Comparison of ENCODE assay signal across 1 cellular context in the genomic region with DNA sequence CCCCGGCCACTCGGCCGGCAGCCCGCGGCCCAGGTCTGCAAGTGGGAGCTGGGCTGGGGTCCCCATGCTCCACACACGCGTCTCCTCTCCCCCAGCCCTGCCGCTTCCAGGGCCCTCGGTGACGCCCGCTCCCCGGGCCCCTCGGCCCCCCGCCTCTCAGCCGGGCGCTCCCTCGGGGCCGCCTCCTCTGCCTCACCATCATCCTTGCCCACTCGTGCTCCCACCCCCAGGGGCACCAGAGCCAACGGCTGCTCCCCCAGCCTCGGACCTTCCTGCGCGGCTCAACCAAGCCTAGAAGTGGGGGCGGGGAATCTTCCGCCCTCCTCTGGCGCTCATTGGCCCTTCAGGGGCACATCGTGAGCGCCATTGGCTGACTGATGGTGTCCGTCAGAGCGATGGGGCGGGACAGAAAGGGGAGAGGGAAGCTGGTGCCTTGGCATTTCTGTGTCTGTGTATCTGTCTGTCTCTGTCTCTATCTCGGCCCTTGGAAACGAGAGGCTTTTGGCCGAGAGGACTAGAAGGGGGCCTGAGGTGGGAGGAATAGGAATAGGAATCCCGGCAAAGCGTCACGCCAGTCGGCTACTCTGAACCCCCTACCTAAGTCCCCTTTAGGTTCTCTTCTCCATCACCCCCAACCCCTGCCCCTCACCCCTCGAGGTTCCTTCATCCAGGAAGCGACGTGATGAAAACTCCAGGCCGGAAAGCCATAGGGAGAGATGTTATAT.
TF ChIP-seq lines count a peak whose summit lies in the region.

No MANE protein-coding gene starts in this region.

TF ChIP-seq in HepG2, 621 proteins besides CTCF, POLR2A, EP300 and RAD21 (continued from another document and continues in another):
- TF ChIP-seq, protein P1, sequence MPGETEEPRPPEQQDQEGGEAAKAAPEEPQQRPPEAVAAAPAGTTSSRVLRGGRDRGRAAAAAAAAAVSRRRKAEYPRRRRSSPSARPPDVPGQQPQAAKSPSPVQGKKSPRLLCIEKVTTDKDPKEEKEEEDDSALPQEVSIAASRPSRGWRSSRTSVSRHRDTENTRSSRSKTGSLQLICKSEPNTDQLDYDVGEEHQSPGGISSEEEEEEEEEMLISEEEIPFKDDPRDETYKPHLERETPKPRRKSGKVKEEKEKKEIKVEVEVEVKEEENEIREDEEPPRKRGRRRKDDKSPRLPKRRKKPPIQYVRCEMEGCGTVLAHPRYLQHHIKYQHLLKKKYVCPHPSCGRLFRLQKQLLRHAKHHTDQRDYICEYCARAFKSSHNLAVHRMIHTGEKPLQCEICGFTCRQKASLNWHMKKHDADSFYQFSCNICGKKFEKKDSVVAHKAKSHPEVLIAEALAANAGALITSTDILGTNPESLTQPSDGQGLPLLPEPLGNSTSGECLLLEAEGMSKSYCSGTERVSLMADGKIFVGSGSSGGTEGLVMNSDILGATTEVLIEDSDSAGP (CRISPR knock-in tag; IDR thresholded peaks at IDR 0.05; ENCODE audit: borderline replicate concordance) = peak; percentile 55; the same call in 1 of the 2 replicates
- TF ChIP-seq, protein P2, sequence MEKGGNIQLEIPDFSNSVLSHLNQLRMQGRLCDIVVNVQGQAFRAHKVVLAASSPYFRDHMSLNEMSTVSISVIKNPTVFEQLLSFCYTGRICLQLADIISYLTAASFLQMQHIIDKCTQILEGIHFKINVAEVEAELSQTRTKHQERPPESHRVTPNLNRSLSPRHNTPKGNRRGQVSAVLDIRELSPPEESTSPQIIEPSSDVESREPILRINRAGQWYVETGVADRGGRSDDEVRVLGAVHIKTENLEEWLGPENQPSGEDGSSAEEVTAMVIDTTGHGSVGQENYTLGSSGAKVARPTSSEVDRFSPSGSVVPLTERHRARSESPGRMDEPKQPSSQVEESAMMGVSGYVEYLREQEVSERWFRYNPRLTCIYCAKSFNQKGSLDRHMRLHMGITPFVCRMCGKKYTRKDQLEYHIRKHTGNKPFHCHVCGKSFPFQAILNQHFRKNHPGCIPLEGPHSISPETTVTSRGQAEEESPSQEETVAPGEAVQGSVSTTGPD (CRISPR knock-in tag; IDR thresholded peaks at IDR 0.05) = no peak
- TF ChIP-seq ZNF317 (CRISPR knock-in tag; IDR thresholded peaks at IDR 0.05) (no peak), GPN1 (CRISPR knock-in tag; IDR thresholded peaks at IDR 0.05; ENCODE audit: borderline replicate concordance) (no peak), ZNF512B (CRISPR knock-in tag; IDR thresholded peaks at IDR 0.05; ENCODE audit: borderline replicate concordance) (peak; percentile 83; the same call in 1 of the 2 replicates), SP2 (CRISPR knock-in tag; IDR thresholded peaks at IDR 0.05) (peak; percentile 98), HNF4A (CRISPR knock-in tag; IDR thresholded peaks at IDR 0.05) (no peak), ZNF788 (CRISPR knock-in tag; IDR thresholded peaks at IDR 0.05; ENCODE audit: borderline replicate concordance) (peak; percentile 57; the same call in 1 of the 2 replicates), ZKSCAN1 (IDR thresholded peaks at IDR 0.05; ENCODE audit: low read length) (no peak), ZNF20 (CRISPR knock-in tag; IDR thresholded peaks at IDR 0.05) (no peak), LRRFIP1 (CRISPR knock-in tag; conservative IDR thresholded peaks at IDR 0.05) (no peak), SNAPC5 (CRISPR knock-in tag; IDR thresholded peaks at IDR 0.05; ENCODE audit: borderline replicate concordance) (no peak), ARID2 (CRISPR knock-in tag; IDR thresholded peaks at IDR 0.05; ENCODE audit: borderline replicate concordance) (no peak), ZNF614 (CRISPR knock-in tag; IDR thresholded peaks at IDR 0.05; ENCODE audit: borderline replicate concordance) (peak; percentile 60; the same call in 1 of the 2 replicates), NR2C2 (CRISPR knock-in tag; IDR thresholded peaks at IDR 0.05; ENCODE audit: borderline replicate concordance) (peak; percentile 21; the same call in 1 of the 2 replicates), ZBTB7B (CRISPR knock-in tag; IDR thresholded peaks at IDR 0.05) (no peak), TAF1 (CRISPR knock-in tag; IDR thresholded peaks at IDR 0.05) (peak; percentile 90), PBX3 (CRISPR knock-in tag; IDR thresholded peaks at IDR 0.05; ENCODE audit: borderline replicate concordance) (no peak; the same call in 1 of the 2 replicates), BHLHE40 (IDR thresholded peaks at IDR 0.05; ENCODE audit: low read length) (no peak), TOE1 (CRISPR knock-in tag; IDR thresholded peaks at IDR 0.05) (no peak), HDAC6 (IDR thresholded peaks at IDR 0.05; ENCODE audit: low read depth, low read length) (no peak), ZNF124 (CRISPR knock-in tag; IDR thresholded peaks at IDR 0.05) (no peak), RFX5 (IDR thresholded peaks at IDR 0.05; ENCODE audit: low read depth, low read length) (no peak), PRDM15 (CRISPR knock-in tag; IDR thresholded peaks at IDR 0.05) (no peak), MEF2D (CRISPR knock-in tag; IDR thresholded peaks at IDR 0.05) (peak; percentile 77; the same call in 1 of the 2 replicates), ZNF138 (CRISPR knock-in tag; IDR thresholded peaks at IDR 0.05; ENCODE audit: low read depth) (no peak), ZNF850 (CRISPR knock-in tag; conservative IDR thresholded peaks at IDR 0.05) (no peak), KDM5B (CRISPR knock-in tag; IDR thresholded peaks at IDR 0.05; ENCODE audit: borderline replicate concordance) (no peak; the same call in 1 of the 2 replicates), ISX (CRISPR knock-in tag; conservative IDR thresholded peaks at IDR 0.05) (no peak)
- TF ChIP-seq, protein P3, sequence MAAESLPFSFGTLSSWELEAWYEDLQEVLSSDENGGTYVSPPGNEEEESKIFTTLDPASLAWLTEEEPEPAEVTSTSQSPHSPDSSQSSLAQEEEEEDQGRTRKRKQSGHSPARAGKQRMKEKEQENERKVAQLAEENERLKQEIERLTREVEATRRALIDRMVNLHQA (CRISPR knock-in tag; IDR thresholded peaks at IDR 0.05) = no peak
- TF ChIP-seq, protein P4, sequence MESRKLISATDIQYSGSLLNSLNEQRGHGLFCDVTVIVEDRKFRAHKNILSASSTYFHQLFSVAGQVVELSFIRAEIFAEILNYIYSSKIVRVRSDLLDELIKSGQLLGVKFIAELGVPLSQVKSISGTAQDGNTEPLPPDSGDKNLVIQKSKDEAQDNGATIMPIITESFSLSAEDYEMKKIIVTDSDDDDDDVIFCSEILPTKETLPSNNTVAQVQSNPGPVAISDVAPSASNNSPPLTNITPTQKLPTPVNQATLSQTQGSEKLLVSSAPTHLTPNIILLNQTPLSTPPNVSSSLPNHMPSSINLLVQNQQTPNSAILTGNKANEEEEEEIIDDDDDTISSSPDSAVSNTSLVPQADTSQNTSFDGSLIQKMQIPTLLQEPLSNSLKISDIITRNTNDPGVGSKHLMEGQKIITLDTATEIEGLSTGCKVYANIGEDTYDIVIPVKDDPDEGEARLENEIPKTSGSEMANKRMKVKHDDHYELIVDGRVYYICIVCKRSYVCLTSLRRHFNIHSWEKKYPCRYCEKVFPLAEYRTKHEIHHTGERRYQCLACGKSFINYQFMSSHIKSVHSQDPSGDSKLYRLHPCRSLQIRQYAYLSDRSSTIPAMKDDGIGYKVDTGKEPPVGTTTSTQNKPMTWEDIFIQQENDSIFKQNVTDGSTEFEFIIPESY (CRISPR knock-in tag; IDR thresholded peaks at IDR 0.05) = no peak; the same call in 1 of the 2 replicates
- TF ChIP-seq, protein P5, sequence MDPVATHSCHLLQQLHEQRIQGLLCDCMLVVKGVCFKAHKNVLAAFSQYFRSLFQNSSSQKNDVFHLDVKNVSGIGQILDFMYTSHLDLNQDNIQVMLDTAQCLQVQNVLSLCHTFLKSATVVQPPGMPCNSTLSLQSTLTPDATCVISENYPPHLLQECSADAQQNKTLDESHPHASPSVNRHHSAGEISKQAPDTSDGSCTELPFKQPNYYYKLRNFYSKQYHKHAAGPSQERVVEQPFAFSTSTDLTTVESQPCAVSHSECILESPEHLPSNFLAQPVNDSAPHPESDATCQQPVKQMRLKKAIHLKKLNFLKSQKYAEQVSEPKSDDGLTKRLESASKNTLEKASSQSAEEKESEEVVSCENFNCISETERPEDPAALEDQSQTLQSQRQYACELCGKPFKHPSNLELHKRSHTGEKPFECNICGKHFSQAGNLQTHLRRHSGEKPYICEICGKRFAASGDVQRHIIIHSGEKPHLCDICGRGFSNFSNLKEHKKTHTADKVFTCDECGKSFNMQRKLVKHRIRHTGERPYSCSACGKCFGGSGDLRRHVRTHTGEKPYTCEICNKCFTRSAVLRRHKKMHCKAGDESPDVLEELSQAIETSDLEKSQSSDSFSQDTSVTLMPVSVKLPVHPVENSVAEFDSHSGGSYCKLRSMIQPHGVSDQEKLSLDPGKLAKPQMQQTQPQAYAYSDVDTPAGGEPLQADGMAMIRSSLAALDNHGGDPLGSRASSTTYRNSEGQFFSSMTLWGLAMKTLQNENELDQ (CRISPR knock-in tag; IDR thresholded peaks at IDR 0.05; ENCODE audit: borderline replicate concordance) = no peak
- TF ChIP-seq, protein P6, sequence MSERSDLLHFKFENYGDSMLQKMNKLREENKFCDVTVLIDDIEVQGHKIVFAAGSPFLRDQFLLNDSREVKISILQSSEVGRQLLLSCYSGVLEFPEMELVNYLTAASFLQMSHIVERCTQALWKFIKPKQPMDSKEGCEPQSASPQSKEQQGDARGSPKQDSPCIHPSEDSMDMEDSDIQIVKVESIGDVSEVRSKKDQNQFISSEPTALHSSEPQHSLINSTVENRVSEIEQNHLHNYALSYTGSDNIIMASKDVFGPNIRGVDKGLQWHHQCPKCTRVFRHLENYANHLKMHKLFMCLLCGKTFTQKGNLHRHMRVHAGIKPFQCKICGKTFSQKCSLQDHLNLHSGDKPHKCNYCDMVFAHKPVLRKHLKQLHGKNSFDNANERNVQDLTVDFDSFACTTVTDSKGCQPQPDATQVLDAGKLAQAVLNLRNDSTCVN (CRISPR knock-in tag; IDR thresholded peaks at IDR 0.05; ENCODE audit: borderline replicate concordance) = peak; percentile 75; the same call in 1 of the 2 replicates
